ENCODE assay signal across 1 cellular context in the genomic region with DNA sequence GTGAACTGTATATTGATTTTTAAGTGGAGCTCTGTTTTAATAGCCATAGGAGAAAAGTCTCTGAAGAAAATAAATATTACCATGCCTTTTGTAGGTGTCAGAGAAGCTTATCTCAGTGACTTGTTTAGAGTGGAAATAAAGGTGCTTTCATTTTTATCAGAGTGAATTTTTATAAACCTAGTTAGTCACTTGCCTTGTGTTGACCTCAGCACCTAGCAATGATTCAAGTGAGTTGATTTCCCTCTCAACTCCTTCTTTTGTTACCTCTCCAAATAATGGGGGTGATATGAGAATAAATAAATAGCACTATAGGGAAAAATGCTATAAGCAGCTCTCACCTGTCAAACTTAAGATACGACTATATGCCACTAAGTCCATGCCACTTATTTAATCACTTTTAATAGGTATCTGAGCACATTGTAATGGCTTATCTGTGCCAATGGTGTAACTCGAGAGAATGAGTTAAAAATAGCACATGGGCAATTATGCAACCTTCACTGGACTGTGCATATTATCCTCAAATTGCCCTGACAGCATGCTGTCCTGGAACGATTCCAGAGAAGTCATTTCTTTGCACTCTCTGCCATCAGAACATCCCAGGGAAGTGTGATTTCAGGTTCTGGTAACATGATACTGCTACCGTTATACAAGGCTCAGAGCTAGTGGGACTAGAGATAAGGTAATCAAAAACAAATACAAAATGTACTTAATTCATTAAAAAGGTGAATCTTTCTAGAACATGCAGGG.
TF ChIP-seq lines count a peak whose summit lies in the region.

No MANE protein-coding gene starts in this region.

TF ChIP-seq in HEK293, 187 proteins besides CTCF, POLR2A, EP300 and RAD21 (continued from another document and continues in another):
- TF ChIP-seq, protein P1, sequence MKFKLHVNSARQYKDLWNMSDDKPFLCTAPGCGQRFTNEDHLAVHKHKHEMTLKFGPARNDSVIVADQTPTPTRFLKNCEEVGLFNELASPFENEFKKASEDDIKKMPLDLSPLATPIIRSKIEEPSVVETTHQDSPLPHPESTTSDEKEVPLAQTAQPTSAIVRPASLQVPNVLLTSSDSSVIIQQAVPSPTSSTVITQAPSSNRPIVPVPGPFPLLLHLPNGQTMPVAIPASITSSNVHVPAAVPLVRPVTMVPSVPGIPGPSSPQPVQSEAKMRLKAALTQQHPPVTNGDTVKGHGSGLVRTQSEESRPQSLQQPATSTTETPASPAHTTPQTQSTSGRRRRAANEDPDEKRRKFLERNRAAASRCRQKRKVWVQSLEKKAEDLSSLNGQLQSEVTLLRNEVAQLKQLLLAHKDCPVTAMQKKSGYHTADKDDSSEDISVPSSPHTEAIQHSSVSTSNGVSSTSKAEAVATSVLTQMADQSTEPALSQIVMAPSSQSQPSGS (tag by site-specific recombination; IDR thresholded peaks at IDR 0.05; ENCODE audit: low read depth): peak; percentile 44; the same call in 1 of the 2 replicates
- TF ChIP-seq TRIM28 (IDR thresholded peaks at IDR 0.05; ENCODE audit: borderline replicate concordance, low read length): peak; percentile 93
- TF ChIP-seq ZNF184 (tag by site-specific recombination; IDR thresholded peaks at IDR 0.05): peak; percentile 30; the same call in 1 of the 2 replicates
- no peak for TF ChIP-seq ZNF335 (tag by site-specific recombination; conservative IDR thresholded peaks at IDR 0.05)
- no peak for TF ChIP-seq ZNF202 (tag by site-specific recombination; IDR thresholded peaks at IDR 0.05; ENCODE audit: borderline replicate concordance)
- no peak; the same call in 1 of the 2 replicates for TF ChIP-seq ZEB2 (tag by site-specific recombination; IDR thresholded peaks at IDR 0.05)
- TF ChIP-seq, protein P2, sequence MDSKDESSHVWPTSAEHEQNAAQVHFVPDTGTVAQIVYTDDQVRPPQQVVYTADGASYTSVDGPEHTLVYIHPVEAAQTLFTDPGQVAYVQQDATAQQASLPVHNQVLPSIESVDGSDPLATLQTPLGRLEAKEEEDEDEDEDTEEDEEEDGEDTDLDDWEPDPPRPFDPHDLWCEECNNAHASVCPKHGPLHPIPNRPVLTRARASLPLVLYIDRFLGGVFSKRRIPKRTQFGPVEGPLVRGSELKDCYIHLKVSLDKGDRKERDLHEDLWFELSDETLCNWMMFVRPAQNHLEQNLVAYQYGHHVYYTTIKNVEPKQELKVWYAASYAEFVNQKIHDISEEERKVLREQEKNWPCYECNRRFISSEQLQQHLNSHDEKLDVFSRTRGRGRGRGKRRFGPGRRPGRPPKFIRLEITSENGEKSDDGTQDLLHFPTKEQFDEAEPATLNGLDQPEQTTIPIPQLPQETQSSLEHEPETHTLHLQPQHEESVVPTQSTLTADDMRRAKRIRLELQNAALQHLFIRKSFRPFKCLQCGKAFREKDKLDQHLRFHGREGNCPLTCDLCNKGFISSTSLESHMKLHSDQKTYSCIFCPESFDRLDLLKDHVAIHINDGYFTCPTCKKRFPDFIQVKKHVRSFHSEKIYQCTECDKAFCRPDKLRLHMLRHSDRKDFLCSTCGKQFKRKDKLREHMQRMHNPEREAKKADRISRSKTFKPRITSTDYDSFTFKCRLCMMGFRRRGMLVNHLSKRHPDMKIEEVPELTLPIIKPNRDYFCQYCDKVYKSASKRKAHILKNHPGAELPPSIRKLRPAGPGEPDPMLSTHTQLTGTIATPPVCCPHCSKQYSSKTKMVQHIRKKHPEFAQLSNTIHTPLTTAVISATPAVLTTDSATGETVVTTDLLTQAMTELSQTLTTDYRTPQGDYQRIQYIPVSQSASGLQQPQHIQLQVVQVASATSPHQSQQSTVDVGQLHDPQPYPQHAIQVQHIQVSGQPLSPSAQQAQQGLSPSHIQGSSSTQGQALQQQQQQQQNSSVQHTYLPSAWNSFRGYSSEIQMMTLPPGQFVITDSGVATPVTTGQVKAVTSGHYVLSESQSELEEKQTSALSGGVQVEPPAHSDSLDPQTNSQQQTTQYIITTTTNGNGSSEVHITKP (tag by site-specific recombination; IDR thresholded peaks at IDR 0.05): 0 out of 2 replicates have a peak, but pooled peaks have one; percentile 33
- TF ChIP-seq OSR2 (tag by site-specific recombination; IDR thresholded peaks at IDR 0.05): peak; percentile 91
- TF ChIP-seq ZNF843 (tag by site-specific recombination; IDR thresholded peaks at IDR 0.05): peak; percentile 86
- TF ChIP-seq, protein P3, sequence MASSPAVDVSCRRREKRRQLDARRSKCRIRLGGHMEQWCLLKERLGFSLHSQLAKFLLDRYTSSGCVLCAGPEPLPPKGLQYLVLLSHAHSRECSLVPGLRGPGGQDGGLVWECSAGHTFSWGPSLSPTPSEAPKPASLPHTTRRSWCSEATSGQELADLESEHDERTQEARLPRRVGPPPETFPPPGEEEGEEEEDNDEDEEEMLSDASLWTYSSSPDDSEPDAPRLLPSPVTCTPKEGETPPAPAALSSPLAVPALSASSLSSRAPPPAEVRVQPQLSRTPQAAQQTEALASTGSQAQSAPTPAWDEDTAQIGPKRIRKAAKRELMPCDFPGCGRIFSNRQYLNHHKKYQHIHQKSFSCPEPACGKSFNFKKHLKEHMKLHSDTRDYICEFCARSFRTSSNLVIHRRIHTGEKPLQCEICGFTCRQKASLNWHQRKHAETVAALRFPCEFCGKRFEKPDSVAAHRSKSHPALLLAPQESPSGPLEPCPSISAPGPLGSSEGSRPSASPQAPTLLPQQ (tag by site-specific recombination; IDR thresholded peaks at IDR 0.05): peak; percentile 79
- 0 out of 2 replicates have a peak, but pooled peaks have one; percentile 48 for TF ChIP-seq ZFP37 (tag by site-specific recombination; IDR thresholded peaks at IDR 0.05)
- peak; percentile 83 for TF ChIP-seq ZBTB17 (tag by site-specific recombination; IDR thresholded peaks at IDR 0.05)
- TF ChIP-seq, protein P4, sequence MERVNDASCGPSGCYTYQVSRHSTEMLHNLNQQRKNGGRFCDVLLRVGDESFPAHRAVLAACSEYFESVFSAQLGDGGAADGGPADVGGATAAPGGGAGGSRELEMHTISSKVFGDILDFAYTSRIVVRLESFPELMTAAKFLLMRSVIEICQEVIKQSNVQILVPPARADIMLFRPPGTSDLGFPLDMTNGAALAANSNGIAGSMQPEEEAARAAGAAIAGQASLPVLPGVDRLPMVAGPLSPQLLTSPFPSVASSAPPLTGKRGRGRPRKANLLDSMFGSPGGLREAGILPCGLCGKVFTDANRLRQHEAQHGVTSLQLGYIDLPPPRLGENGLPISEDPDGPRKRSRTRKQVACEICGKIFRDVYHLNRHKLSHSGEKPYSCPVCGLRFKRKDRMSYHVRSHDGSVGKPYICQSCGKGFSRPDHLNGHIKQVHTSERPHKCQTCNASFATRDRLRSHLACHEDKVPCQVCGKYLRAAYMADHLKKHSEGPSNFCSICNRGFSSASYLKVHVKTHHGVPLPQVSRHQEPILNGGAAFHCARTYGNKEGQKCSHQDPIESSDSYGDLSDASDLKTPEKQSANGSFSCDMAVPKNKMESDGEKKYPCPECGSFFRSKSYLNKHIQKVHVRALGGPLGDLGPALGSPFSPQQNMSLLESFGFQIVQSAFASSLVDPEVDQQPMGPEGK (tag by site-specific recombination; IDR thresholded peaks at IDR 0.05): peak; percentile 35; the same call in 1 of the 2 replicates
- peak; percentile 71 for TF ChIP-seq ZBTB21 (tag by site-specific recombination; IDR thresholded peaks at IDR 0.05)
- no peak for TF ChIP-seq ZBTB1 (tag by site-specific recombination; IDR thresholded peaks at IDR 0.05)
- TF ChIP-seq KLF10 (tag by site-specific recombination; IDR thresholded peaks at IDR 0.05): no peak
- TF ChIP-seq, protein P5, sequence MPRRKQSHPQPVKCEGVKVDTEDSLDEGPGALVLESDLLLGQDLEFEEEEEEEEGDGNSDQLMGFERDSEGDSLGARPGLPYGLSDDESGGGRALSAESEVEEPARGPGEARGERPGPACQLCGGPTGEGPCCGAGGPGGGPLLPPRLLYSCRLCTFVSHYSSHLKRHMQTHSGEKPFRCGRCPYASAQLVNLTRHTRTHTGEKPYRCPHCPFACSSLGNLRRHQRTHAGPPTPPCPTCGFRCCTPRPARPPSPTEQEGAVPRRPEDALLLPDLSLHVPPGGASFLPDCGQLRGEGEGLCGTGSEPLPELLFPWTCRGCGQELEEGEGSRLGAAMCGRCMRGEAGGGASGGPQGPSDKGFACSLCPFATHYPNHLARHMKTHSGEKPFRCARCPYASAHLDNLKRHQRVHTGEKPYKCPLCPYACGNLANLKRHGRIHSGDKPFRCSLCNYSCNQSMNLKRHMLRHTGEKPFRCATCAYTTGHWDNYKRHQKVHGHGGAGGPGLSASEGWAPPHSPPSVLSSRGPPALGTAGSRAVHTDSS (tag by site-specific recombination; IDR thresholded peaks at IDR 0.05): no peak
- TF ChIP-seq, protein P6, sequence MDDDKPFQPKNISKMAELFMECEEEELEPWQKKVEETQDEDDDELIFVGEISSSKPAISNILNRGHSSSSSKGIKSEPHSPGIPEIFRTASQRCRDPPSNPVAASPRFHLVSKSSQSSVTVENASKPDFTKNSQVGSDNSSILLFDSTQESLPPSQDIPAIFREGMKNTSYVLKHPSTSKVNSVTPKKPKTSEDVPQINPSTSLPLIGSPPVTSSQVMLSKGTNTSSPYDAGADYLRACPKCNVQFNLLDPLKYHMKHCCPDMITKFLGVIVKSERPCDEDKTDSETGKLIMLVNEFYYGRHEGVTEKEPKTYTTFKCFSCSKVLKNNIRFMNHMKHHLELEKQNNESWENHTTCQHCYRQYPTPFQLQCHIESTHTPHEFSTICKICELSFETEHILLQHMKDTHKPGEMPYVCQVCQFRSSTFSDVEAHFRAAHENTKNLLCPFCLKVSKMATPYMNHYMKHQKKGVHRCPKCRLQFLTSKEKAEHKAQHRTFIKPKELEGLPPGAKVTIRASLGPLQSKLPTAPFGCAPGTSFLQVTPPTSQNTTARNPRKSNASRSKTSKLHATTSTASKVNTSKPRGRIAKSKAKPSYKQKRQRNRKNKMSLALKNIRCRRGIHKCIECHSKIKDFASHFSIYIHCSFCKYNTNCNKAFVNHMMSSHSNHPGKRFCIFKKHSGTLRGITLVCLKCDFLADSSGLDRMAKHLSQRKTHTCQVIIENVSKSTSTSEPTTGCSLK (tag by site-specific recombination; IDR thresholded peaks at IDR 0.05): no peak
- TF ChIP-seq, protein P7, sequence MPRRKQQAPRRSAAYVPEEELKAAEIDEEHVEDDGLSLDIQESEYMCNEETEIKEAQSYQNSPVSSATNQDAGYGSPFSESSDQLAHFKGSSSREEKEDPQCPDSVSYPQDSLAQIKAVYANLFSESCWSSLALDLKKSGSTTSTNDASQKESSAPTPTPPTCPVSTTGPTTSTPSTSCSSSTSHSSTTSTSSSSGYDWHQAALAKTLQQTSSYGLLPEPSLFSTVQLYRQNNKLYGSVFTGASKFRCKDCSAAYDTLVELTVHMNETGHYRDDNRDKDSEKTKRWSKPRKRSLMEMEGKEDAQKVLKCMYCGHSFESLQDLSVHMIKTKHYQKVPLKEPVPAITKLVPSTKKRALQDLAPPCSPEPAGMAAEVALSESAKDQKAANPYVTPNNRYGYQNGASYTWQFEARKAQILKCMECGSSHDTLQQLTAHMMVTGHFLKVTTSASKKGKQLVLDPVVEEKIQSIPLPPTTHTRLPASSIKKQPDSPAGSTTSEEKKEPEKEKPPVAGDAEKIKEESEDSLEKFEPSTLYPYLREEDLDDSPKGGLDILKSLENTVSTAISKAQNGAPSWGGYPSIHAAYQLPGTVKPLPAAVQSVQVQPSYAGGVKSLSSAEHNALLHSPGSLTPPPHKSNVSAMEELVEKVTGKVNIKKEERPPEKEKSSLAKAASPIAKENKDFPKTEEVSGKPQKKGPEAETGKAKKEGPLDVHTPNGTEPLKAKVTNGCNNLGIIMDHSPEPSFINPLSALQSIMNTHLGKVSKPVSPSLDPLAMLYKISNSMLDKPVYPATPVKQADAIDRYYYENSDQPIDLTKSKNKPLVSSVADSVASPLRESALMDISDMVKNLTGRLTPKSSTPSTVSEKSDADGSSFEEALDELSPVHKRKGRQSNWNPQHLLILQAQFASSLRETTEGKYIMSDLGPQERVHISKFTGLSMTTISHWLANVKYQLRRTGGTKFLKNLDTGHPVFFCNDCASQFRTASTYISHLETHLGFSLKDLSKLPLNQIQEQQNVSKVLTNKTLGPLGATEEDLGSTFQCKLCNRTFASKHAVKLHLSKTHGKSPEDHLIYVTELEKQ (tag by site-specific recombination; IDR thresholded peaks at IDR 0.05; ENCODE audit: borderline replicate concordance): peak; percentile 57; the same call in 1 of the 2 replicates
- TF ChIP-seq ZFP41 (tag by site-specific recombination; IDR thresholded peaks at IDR 0.05; ENCODE audit: borderline replicate concordance): no peak
- TF ChIP-seq WT1 (tag by site-specific recombination; IDR thresholded peaks at IDR 0.05): 0 out of 2 replicates have a peak, but pooled peaks have one; percentile 31
- TF ChIP-seq ZBTB48 (tag by site-specific recombination; IDR thresholded peaks at IDR 0.05): no peak
- no peak for TF ChIP-seq ZNF530 (tag by site-specific recombination; IDR thresholded peaks at IDR 0.05; ENCODE audit: low read depth)
- no peak; the same call in 1 of the 2 replicates for TF ChIP-seq ZNF558 (tag by site-specific recombination; IDR thresholded peaks at IDR 0.05)
- TF ChIP-seq MZF1 (tag by site-specific recombination; IDR thresholded peaks at IDR 0.05; ENCODE audit: borderline replicate concordance): no peak; the same call in 1 of the 2 replicates
- TF ChIP-seq FEZF1 (tag by site-specific recombination; IDR thresholded peaks at IDR 0.05): peak; percentile 83
- TF ChIP-seq ZNF391 (tag by site-specific recombination; IDR thresholded peaks at IDR 0.05; ENCODE audit: borderline replicate concordance, low read depth): peak; percentile 49; the same call in 1 of the 2 replicates
- TF ChIP-seq, protein P8, sequence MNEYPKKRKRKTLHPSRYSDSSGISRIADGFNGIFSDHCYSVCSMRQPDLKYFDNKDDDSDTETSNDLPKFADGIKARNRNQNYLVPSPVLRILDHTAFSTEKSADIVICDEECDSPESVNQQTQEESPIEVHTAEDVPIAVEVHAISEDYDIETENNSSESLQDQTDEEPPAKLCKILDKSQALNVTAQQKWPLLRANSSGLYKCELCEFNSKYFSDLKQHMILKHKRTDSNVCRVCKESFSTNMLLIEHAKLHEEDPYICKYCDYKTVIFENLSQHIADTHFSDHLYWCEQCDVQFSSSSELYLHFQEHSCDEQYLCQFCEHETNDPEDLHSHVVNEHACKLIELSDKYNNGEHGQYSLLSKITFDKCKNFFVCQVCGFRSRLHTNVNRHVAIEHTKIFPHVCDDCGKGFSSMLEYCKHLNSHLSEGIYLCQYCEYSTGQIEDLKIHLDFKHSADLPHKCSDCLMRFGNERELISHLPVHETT (tag by site-specific recombination; IDR thresholded peaks at IDR 0.05): peak; percentile 73; the same call in 1 of the 2 replicates
- TF ChIP-seq ZNF629 (tag by site-specific recombination; IDR thresholded peaks at IDR 0.05): peak; percentile 77
- no peak for TF ChIP-seq ZNF747 (tag by site-specific recombination; IDR thresholded peaks at IDR 0.05)
- TF ChIP-seq HOXA7 (CRISPR knock-in tag; IDR thresholded peaks at IDR 0.05; ENCODE audit: borderline replicate concordance): no peak
- TF ChIP-seq OVOL3 (tag by site-specific recombination; IDR thresholded peaks at IDR 0.05): peak; percentile 99
- TF ChIP-seq, protein P9, sequence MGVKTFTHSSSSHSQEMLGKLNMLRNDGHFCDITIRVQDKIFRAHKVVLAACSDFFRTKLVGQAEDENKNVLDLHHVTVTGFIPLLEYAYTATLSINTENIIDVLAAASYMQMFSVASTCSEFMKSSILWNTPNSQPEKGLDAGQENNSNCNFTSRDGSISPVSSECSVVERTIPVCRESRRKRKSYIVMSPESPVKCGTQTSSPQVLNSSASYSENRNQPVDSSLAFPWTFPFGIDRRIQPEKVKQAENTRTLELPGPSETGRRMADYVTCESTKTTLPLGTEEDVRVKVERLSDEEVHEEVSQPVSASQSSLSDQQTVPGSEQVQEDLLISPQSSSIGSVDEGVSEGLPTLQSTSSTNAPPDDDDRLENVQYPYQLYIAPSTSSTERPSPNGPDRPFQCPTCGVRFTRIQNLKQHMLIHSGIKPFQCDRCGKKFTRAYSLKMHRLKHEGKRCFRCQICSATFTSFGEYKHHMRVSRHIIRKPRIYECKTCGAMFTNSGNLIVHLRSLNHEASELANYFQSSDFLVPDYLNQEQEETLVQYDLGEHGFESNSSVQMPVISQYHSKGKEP (tag by site-specific recombination; IDR thresholded peaks at IDR 0.05): peak; percentile 87
- TF ChIP-seq GLI4 (tag by site-specific recombination; IDR thresholded peaks at IDR 0.05): no peak
